8 cellular contexts compared by ENCODE assay signal in the genomic region with DNA sequence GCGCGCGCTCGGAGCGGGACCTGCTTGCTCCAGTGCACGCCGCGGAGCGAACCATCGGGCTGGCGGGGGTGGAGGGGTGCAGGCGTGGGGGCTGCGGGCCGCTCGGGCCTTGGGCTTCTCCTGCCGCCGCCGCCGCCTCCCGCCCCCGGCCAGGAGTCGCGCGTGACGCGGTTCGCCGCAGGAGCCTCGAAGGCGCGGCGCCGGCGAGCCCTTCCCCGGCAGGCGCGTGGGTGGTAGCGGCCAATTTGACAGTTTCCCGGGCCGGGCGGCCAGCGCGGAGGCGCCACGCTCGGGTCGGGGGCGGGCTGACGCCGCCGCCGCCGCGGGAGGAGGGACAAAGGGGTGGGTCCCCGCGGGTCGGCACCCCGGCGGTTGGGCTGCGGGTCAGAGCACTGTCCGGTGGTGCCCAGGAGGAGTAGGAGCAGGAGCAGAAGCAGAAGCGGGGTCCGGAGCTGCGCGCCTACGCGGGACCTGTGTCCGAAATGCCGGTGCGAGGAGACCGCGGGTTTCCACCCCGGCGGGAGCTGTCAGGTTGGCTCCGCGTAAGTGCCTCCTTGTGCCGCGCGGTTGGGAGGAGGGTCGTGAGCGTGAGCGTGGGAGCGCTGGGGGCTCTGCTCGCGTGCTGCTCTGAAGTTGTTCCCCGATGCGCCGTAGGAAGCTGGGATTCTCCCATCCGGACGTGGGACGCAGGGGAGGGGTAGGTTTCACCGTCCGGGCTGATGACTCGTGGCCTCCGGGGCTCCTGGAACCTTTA. TPM values are rescaled to one million over a fixed set of nuclear protein-coding genes. Genes with fewer than 3 reads are reported as not detected.
DNase-seq lines count a peak whose midpoint lies in the region; ATAC-seq, FAIRE-seq and TF ChIP-seq lines count a peak whose summit lies in the region.

Gene TJP2, plus strand, starts transcription at position 387 of the 754 bp plus-strand sequence. Its CDS starts 96 bp downstream, at position 483.

- intact Hi-C loops in T-helper 2 cell treated with Interferon-gamma antibody and Interleukin-4, amounts not matched to agents 100 ng/mL and 5 ng/mL, for 36 hours (cut with micrococcal nuclease): loop anchor here (2.0 to 10.0 kb wide), 5 partner anchors 19 to 1241 kb away; partner anchors contain the start of genes FXN, KLF9 and SMC5

- peak; percentile 53 for ATAC-seq in GM19372 (IDR thresholded peaks at IDR 0.05; ENCODE audit: low read depth, unreplicated experiment)
- ATAC-seq in HG03460 (IDR thresholded peaks at IDR 0.05; ENCODE audit: unreplicated experiment): peak; percentile 39

- peak within 1 kb of the TSS; percentile 82 for H3K27ac ChIP-seq in skeletal muscle tissue (ENCODE audit: low read depth, low read length)

- H3K4me3 ChIP-seq in bronchial epithelial cell (ENCODE audit: low read depth, low read length) (peak within 1 kb of the TSS; percentile 70), skeletal muscle tissue (ENCODE audit: low read length in 3 of 3) (peak within 1 kb of the TSS; percentile 80 to 95 (median 92))

- H3K36me3 ChIP-seq in bronchial epithelial cell (ENCODE audit: control insufficient read depth, insufficient read depth, low read length) (no peaks in the 10 kb centered on the region), skeletal muscle tissue (ENCODE audit: control insufficient read depth in 3 of 3, insufficient read depth in 3 of 3, low read length in 3 of 3) (no peaks in the 10 kb centered on the region)

- H3K27me3 ChIP-seq in bronchial epithelial cell (ENCODE audit: control insufficient read depth, insufficient read depth, low read length): no peaks in the 10 kb centered on the region
- H3K27me3 ChIP-seq in skeletal muscle tissue (ENCODE audit: control insufficient read depth in 3 of 3, insufficient read depth in 3 of 3, low read length in 3 of 3): no peaks in the 10 kb centered on the region

- DNase-seq in COLO668 (lab: John Stamatoyannopoulos, UW; ENCODE audit: unreplicated experiment) (peak; percentile 59), bronchial epithelial cell (ENCODE audit: low read depth) (peak; percentile 67), iPS-NIHi11 (ENCODE audit: low spot score) (peak; percentile 76)
- no peak for DNase-seq in effector CD4-positive, alpha-beta T cell

- H3K9me3 ChIP-seq in skeletal muscle tissue (ENCODE audit: control insufficient read depth in 3 of 3, low read length in 3 of 3): no peaks in the 10 kb centered on the region

- peaks cover 16 to 35% (median 21%) of the 10 kb centered on the region in 3 donors for H3K4me1 ChIP-seq in skeletal muscle tissue (ENCODE audit: control insufficient read depth in 3 of 3, insufficient read depth in 3 of 3, low read length in 3 of 3)

- FAIRE-seq in bronchial epithelial cell (lab: Jason Lieb, UNC): no peak

- H3K9ac ChIP-seq in skeletal muscle tissue (ENCODE audit: low read depth in 1 of 3, low read length in 3 of 3): peak within 1 kb of the TSS; percentile 79 to 87 (median 84)

- no peak for TF ChIP-seq CTCF in bronchial epithelial cell (IDR thresholded peaks at IDR 0.05; ENCODE audit: insufficient read depth, low read length, severe bottlenecking)

RNA-seq across cellular contexts. Expression of gene TJP2, which starts in this region (rescaled TPM):
- 31.9 and 32.2 TPM in 2 replicates for total RNA-seq in T-helper 2 cell treated with Interferon-gamma antibody and Interleukin-4, amounts not matched to agents 100 ng/mL and 5 ng/mL, for 36 hours
- total RNA-seq in bronchial epithelial cell (80.3 and 85.6 TPM in 2 replicates), skeletal muscle tissue (17.2 TPM)
